22 cellular contexts compared by ENCODE assay signal in the genomic region with DNA sequence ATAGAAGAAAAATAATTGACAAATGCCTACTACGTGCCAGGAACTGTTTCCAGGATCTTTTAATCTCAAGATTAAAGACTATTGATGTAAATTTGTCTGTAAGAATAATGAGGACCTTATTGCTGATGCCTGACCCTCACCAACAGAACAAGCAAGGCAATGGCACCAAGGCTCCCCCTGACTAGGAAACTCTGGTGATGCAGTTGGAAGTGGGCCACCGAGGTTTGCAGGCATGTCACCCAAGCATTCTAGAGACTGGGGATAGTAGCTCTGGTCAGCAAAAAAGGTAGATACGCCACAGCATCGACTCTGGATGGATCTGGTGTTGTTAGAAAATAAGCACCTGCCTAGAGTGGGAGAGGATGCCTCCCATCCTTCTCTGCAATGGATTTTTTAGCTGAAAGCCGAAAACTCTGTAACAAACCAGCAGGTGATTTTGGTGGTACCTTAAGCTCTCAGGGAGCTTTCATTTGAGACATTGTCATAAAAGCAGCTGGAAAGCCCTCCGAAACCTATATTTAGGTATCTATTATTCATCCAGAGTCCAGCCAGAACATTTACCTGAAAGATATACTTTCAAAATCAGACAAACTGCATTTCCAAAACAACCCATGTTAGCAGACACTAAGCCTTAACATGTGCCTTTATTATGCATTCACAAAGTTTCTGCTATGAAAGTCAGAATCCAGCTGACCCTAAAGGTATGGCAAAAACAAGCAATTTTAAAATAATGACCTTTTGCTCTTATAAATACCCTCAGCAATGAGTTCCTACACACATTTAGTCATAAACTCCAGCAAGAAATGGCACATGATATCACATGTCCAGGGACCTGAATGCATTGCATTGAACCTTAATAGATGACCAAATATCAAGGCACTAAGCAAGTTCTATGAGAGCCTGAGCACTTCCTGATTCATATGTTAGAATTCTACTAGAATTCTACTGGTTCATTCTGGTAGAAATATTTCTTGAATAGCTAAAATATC.
DNase-seq lines count a peak whose midpoint lies in the region; ATAC-seq and TF ChIP-seq lines count a peak whose summit lies in the region.
"Had no signal": no experiment of that assay in that cellular context is flagged by ENCODE, and none has a peak within 500 bp of the region (broad histone marks: within the 10 kb centered on the region; RNA-seq: fewer than 3 reads in every experiment).

No MANE protein-coding gene starts in this region.

- H3K36me3 ChIP-seq in mucosa of stomach (ENCODE audit: control insufficient read depth, insufficient read depth, low read length) = no peaks in the 10 kb centered on the region
- H3K36me3 ChIP-seq in transverse colon = no peaks in the 10 kb centered on the region
- H3K36me3 ChIP-seq: brain microvascular endothelial cell, pancreas had no signal

- H3K36me3 Mint-ChIP-seq in activated CD8-positive, alpha-beta memory T cell treated with anti-CD3 and anti-CD28 coated beads, Interleukin-2, amount 10 ng/mL, durations not matched to agents 7 days and 5 days = no peaks in the 10 kb centered on the region
- H3K36me3 Mint-ChIP-seq: activated naive CD4-positive, alpha-beta T cell treated with anti-CD3 and anti-CD28 coated beads, Interleukin-2, amount 50 U/mL, for 24 hours had no signal

- TF ChIP-seq EP300 in transverse colon (IDR thresholded peaks at IDR 0.05; ENCODE audit: low read depth) = no peak

- H3K4me3 ChIP-seq in mucosa of stomach (ENCODE audit: low read length) = peak overlapping the region; percentile 60
- H3K4me3 ChIP-seq in transverse colon = peak overlapping the region in 3 of 4 donors; percentile 9 to 44 (median 24)
- H3K4me3 ChIP-seq: pancreas had no signal

- peak; percentile 35 for DNase-seq in NCI-H146 (lab: John Stamatoyannopoulos, UW)
- DNase-seq in NCI-H146 treated with DMSO at 0.1 percent for 48 hours (lab: John Stamatoyannopoulos, UW; ENCODE audit: unreplicated experiment) = no peak
- DNase-seq in foreskin melanocyte = peak; percentile 49
- peak; percentile 29 for DNase-seq in transverse colon
- DNase-seq in activated CD8-positive, alpha-beta memory T cell treated with anti-CD3 and anti-CD28 coated beads, Interleukin-2, amount 10 ng/mL, durations not matched to agents 7 days and 5 days = no peak
- DNase-seq in DMS153 treated with DMSO at 0.1 percent for 48 hours (lab: John Stamatoyannopoulos, UW; ENCODE audit: unreplicated experiment) = no peak
- DNase-seq in kidney tubule cell (ENCODE audit: low spot score) = no peak
- DNase-seq: 8988T; activated CD4-positive, alpha-beta T cell treated with anti-CD3 and anti-CD28 coated beads, Interleukin-2, amount 50 U/mL, for 4 hours; activated T-cell treated with anti-CD3 and anti-CD28 coated beads, Interleukin-2, amount 50 U/mL, for 4 hours; brain microvascular endothelial cell; dermis blood vessel endothelial cell; erythroblast; NCI-H1436 treated with DMSO at 0.1 percent for 48 hours; NCI-H510A treated with DMSO at 0.1 percent for 48 hours; pancreas; stimulated activated CD4-positive, alpha-beta T cell treated with anti-CD3 and anti-CD28 coated beads, Interleukin-12 subunit alpha, Interleukin-12 subunit beta, amount 100 ng/mL, for 4 hours; T-helper 1 cell had no signal

- H3K27ac ChIP-seq in transverse colon = peak overlapping the region; percentile 4 to 84 (median 78)
- H3K27ac ChIP-seq: brain microvascular endothelial cell, C4-2B, pancreas had no signal

- CTCF ChIA-PET in activated CD8-positive, alpha-beta memory T cell treated with anti-CD3 and anti-CD28 coated beads, Interleukin-2, amount 10 ng/mL, durations not matched to agents 7 days and 5 days (lab: Charles Lee) = no interaction called here

- peak overlapping the region; percentile 77 for H3K9ac ChIP-seq in mucosa of stomach (ENCODE audit: low read length)

- no peak for TF ChIP-seq CTCF in transverse colon (IDR thresholded peaks at IDR 0.05)

- WGBS in transverse colon (ENCODE audit: low coverage in 1 of 2), 2 donors = 61 to 73% methylated on average over 5 to 6 of the region's 6 CpGs

- no peak overlapping the region for H3K27ac Mint-ChIP-seq in activated CD8-positive, alpha-beta memory T cell treated with anti-CD3 and anti-CD28 coated beads, Interleukin-2, amount 10 ng/mL, durations not matched to agents 7 days and 5 days
- H3K27ac Mint-ChIP-seq: activated naive CD4-positive, alpha-beta T cell treated with anti-CD3 and anti-CD28 coated beads, Interleukin-2, amount 50 U/mL, for 24 hours had no signal

- H3K27me3 ChIP-seq in mucosa of stomach (ENCODE audit: control insufficient read depth, insufficient read depth, low read length) (no peaks in the 10 kb centered on the region), transverse colon (no peaks in the 10 kb centered on the region)
- H3K27me3 ChIP-seq: brain microvascular endothelial cell, pancreas had no signal

- H3K4me1 Mint-ChIP-seq in activated CD8-positive, alpha-beta memory T cell treated with anti-CD3 and anti-CD28 coated beads, Interleukin-2, amount 10 ng/mL, durations not matched to agents 7 days and 5 days = no peaks in the 10 kb centered on the region
- H3K4me1 Mint-ChIP-seq: activated naive CD4-positive, alpha-beta T cell treated with anti-CD3 and anti-CD28 coated beads, Interleukin-2, amount 50 U/mL, for 24 hours had no signal

- H3K9me3 ChIP-seq in mucosa of stomach (ENCODE audit: control insufficient read depth, low read length) (no peaks in the 10 kb centered on the region), transverse colon (no peaks in the 10 kb centered on the region)
- H3K9me3 ChIP-seq: pancreas had no signal

- H3K4me1 ChIP-seq in mucosa of stomach (ENCODE audit: control insufficient read depth, insufficient read depth, low read length) (peaks cover 25% of the 10 kb centered on the region), transverse colon (peaks cover 10 to 56% (median 34%) of the 10 kb centered on the region in 4 donors)

- H3K4me3 Mint-ChIP-seq in activated CD8-positive, alpha-beta memory T cell treated with anti-CD3 and anti-CD28 coated beads, Interleukin-2, amount 10 ng/mL, durations not matched to agents 7 days and 5 days = no peak overlapping the region
- H3K4me3 Mint-ChIP-seq: activated naive CD4-positive, alpha-beta T cell treated with anti-CD3 and anti-CD28 coated beads, Interleukin-2, amount 50 U/mL, for 24 hours; activated T-cell treated with anti-CD3 and anti-CD28 coated beads, Interleukin-2, amount 50 U/mL, for 4 hours had no signal

- peaks cover 13% of the 10 kb centered on the region for H3K27me3 Mint-ChIP-seq in activated CD8-positive, alpha-beta memory T cell treated with anti-CD3 and anti-CD28 coated beads, Interleukin-2, amount 10 ng/mL, durations not matched to agents 7 days and 5 days

- no peaks in the 10 kb centered on the region for H3K9me3 Mint-ChIP-seq in activated CD8-positive, alpha-beta memory T cell treated with anti-CD3 and anti-CD28 coated beads, Interleukin-2, amount 10 ng/mL, durations not matched to agents 7 days and 5 days (ENCODE audit: low read depth)
- H3K9me3 Mint-ChIP-seq: activated naive CD4-positive, alpha-beta T cell treated with anti-CD3 and anti-CD28 coated beads, Interleukin-2, amount 50 U/mL, for 24 hours; activated T-cell treated with anti-CD3 and anti-CD28 coated beads, Interleukin-2, amount 50 U/mL, for 4 hours had no signal

- TF ChIP-seq POLR2A in transverse colon (IDR thresholded peaks at IDR 0.05) = no peak

- intact Hi-C loops in transverse colon (cut with DNase I; ENCODE audit: low total_unique reads) = loop anchor here (10.0 kb wide), 1 partner anchor 1510 kb away; no protein-coding TSS in a partner anchor

- in situ Hi-C loops in transverse colon (cut with MboI; ENCODE audit: low pct_ligation_motif_present in 1 of 4, low pct_unique_long_range_greater_than_20kb in 1 of 4, low sequenced_read_pairs in 3 of 4) = no loop called here

- ATAC-seq in activated CD8-positive, alpha-beta memory T cell treated with anti-CD3 and anti-CD28 coated beads, Interleukin-2, amount 10 ng/mL, durations not matched to agents 7 days and 5 days = no peak
- ATAC-seq: activated T-cell treated with anti-CD3 and anti-CD28 coated beads, Interleukin-2, amount 50 U/mL, for 4 hours; pancreas; Right ventricle myocardium inferior had no signal

Comparison
In these comparisons a context has a peak if more than half of its experiments do, and no peak if none do; other contexts are left out.
1. DNase-seq: peak in NCI-H146 (single experiment), foreskin melanocyte (single experiment) and transverse colon (single experiment); none in NCI-H146 treated with DMSO at 0.1 percent for 48 hours (single experiment), activated CD8-positive, alpha-beta memory T cell treated with anti-CD3 and anti-CD28 coated beads, Interleukin-2, amount 10 ng/mL, durations not matched to agents 7 days and 5 days (single experiment), DMS153 treated with DMSO at 0.1 percent for 48 hours (single experiment) and kidney tubule cell (single experiment).